ENCODE assay signal across 16 cellular contexts in the genomic region with DNA sequence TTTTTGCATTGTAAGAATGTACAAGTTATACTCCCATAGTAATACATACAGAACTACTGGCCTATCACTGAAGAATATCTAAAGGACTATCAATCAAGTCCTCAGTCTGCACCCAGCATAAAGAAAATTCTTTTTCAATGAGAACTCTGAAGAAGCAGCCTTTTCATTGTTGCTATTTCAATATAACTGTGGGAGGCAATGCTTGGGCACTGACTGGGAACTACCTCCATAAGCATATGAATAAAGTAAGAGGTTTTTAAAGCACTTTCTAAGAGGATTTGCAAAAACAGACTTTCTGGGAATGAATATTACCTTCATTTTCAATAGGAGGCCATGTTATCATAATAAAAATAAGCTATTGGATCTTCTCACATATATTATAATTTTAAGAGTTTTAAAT. TPM values are rescaled to one million over a fixed set of nuclear protein-coding genes. Genes with fewer than 3 reads are reported as not detected.
DNase-seq lines count a peak whose midpoint lies in the region; ATAC-seq, FAIRE-seq and TF ChIP-seq lines count a peak whose summit lies in the region.
"Had no signal": no experiment of that assay in that cellular context is flagged by ENCODE, and none has a peak within 500 bp of the region (broad histone marks: within the 10 kb centered on the region; RNA-seq: fewer than 3 reads in every experiment).

No MANE protein-coding gene starts in this region.

- peaks cover 47% of the 10 kb centered on the region for H3K4me1 Mint-ChIP-seq in GM23338
- peaks cover 0 to 7% (median 6%) of the 10 kb centered on the region in 3 donors for H3K4me1 Mint-ChIP-seq in T-cell

- no peaks in the 10 kb centered on the region for H4K20me1 ChIP-seq in GM23338 (replicated peaks; ENCODE audit: insufficient read depth)
- H4K20me1 ChIP-seq in H1 (replicated peaks in 1 of 2; ENCODE audit: control insufficient read depth in 1 of 2, insufficient read depth in 2 of 2, low read length in 2 of 2): no peaks in the 10 kb centered on the region
- no peaks in the 10 kb centered on the region for H4K20me1 ChIP-seq in SK-N-SH (ENCODE audit: insufficient read depth)

- no peak overlapping the region for H3K9ac ChIP-seq in HUES6 (ENCODE audit: low read length)
- no peak overlapping the region for H3K9ac ChIP-seq in H1 (replicated peaks in 1 of 4; ENCODE audit: extremely low read depth in 1 of 4, low read depth in 3 of 4, low read length in 3 of 4)
- H3K9ac ChIP-seq in iPS-20b (ENCODE audit: low read depth, low read length): no peak overlapping the region
- H3K9ac ChIP-seq in SK-N-SH: no peak overlapping the region

- H3K4me3 Mint-ChIP-seq in GM23338 (no peak overlapping the region), T-cell (no peak overlapping the region)
- H3K4me3 Mint-ChIP-seq: CD14-positive monocyte; CD8-positive, alpha-beta T cell; IgD-negative memory B cell had no signal

- H3K9me3 ChIP-seq in HUES6 (ENCODE audit: control insufficient read depth, insufficient read depth, low read depth, low read length): peaks cover 6% of the 10 kb centered on the region
- peaks cover 0 to 8% of the 10 kb centered on the region in 2 experiments; a peak in 1 of 4 replicates for H3K9me3 ChIP-seq in H1 (ENCODE audit: insufficient read depth in 2 of 2, low read depth in 1 of 2, low read length in 1 of 2)
- H3K9me3 ChIP-seq in iPS-20b (ENCODE audit: insufficient read depth, low read depth, low read length): peaks cover 8% of the 10 kb centered on the region; the same call in 1 of the 2 replicates
- no peaks in the 10 kb centered on the region for H3K9me3 ChIP-seq in SK-N-SH

- no peaks in the 10 kb centered on the region for H3K27me3 ChIP-seq in GM23338 (ENCODE audit: insufficient read depth)
- H3K27me3 ChIP-seq in HUES6 (ENCODE audit: control insufficient read depth, insufficient read depth, low read length): no peaks in the 10 kb centered on the region
- H3K27me3 ChIP-seq in H1 (replicated peaks in 1 of 4; ENCODE audit: control insufficient read depth in 3 of 4, extremely low read depth in 1 of 4, insufficient read depth in 3 of 4, low read length in 3 of 4): no peaks in the 10 kb centered on the region
- no peaks in the 10 kb centered on the region for H3K27me3 ChIP-seq in iPS-20b (ENCODE audit: insufficient read depth, low read length)
- H3K27me3 ChIP-seq in SK-N-SH (ENCODE audit: insufficient read depth): no peaks in the 10 kb centered on the region

- H3F3A ChIP-seq in GM23338 (replicated peaks; ENCODE audit: low read depth): no peaks in the 10 kb centered on the region
- no peaks in the 10 kb centered on the region for H3F3A ChIP-seq in SK-N-SH (replicated peaks; ENCODE audit: insufficient read depth)

- POLR2A ChIA-PET in H1 (lab: Charles Lee; ENCODE audit: partially characterized antibody): interaction anchor here (1.2 to 2.2 kb wide), 2 partner anchors 23 to 79 kb away, joined by 3 to 5 read pairs; no protein-coding TSS in a partner anchor
- POLR2A ChIA-PET in SK-N-SH (lab: Yijun Ruan, JAX): interaction anchor here (0.7 kb wide), 1 partner anchor 1482 kb away, joined by 3 read pairs; no protein-coding TSS in a partner anchor
- POLR2A ChIA-PET in T-cell (lab: Charles Lee): no interaction called here

- FAIRE-seq in H1 (lab: Jason Lieb, UNC): no peak

- no peaks in the 10 kb centered on the region for H3K23me2 ChIP-seq in H1 (ENCODE audit: low read depth, low read length)

- H3K36me3 Mint-ChIP-seq in GM23338 (ENCODE audit: low read depth): peaks cover 30% of the 10 kb centered on the region; the same call in 2 of the 3 replicates
- no peaks in the 10 kb centered on the region for H3K36me3 Mint-ChIP-seq in T-cell
- H3K36me3 Mint-ChIP-seq: CD14-positive monocyte; CD8-positive, alpha-beta T cell; IgD-negative memory B cell had no signal

- TF ChIP-seq CTCF in GM23338 (conservative IDR thresholded peaks at IDR 0.05; ENCODE audit: low read depth in 2 of 2): no peak
- no peak for TF ChIP-seq CTCF in H1 (IDR thresholded peaks at IDR 0.05; ENCODE audit: control extremely low read depth in 1 of 3, insufficient read depth in 1 of 3, low read depth in 1 of 3, low read length in 3 of 3)
- no peak for TF ChIP-seq CTCF in SK-N-SH (IDR thresholded peaks at IDR 0.05)

- H3K18ac ChIP-seq in H1 (ENCODE audit: extremely low read depth, low read length): no peak overlapping the region; the same call in 1 of the 2 replicates

- no peak overlapping the region for H3K56ac ChIP-seq in H1 (replicated peaks; ENCODE audit: insufficient read length, low read depth, low read length)

- peak overlapping the region; percentile 99 for H4K5ac ChIP-seq in H1 (ENCODE audit: insufficient read length, low read depth, low read length)

- TF ChIP-seq POLR2A in H1 (IDR thresholded peaks at IDR 0.05; ENCODE audit: control extremely low read depth in 1 of 2, low read depth in 2 of 2, low read length in 2 of 2): no peak

- DNase-seq in GM23338 (ENCODE audit: low spot score): peak; percentile 68
- no peak for DNase-seq in H1 (ENCODE audit: low read depth in 1 of 2, low spot score in 2 of 2)
- no peak for DNase-seq in central memory CD4-positive, alpha-beta T cell
- no peak for DNase-seq in SK-N-SH
- no peak for DNase-seq in globus pallidus (ENCODE audit: low spot score)
- DNase-seq in T-cell: no peak
- DNase-seq: Calu3; CD8-positive, alpha-beta T cell; DMS 273 treated with DMSO at 0.1 percent for 48 hours had no signal

- H3K79me2 ChIP-seq in GM23338 (replicated peaks; ENCODE audit: insufficient read depth) (no peaks in the 10 kb centered on the region), H1 (ENCODE audit: control insufficient read depth in 1 of 2, insufficient read depth in 2 of 2, low read length in 2 of 2) (no peaks in the 10 kb centered on the region), SK-N-SH (ENCODE audit: insufficient read depth) (no peaks in the 10 kb centered on the region)

- peak overlapping the region; percentile 68 for H3K27ac ChIP-seq in GM23338 (ENCODE audit: low read depth)
- H3K27ac ChIP-seq in HUES6 (ENCODE audit: low read depth, low read length): peak overlapping the region; percentile 79
- H3K27ac ChIP-seq in H1 (ENCODE audit: low read depth, low read length): no peak overlapping the region
- no peak overlapping the region for H3K27ac ChIP-seq in iPS-20b (ENCODE audit: low read length)
- H3K27ac ChIP-seq in SK-N-SH (ENCODE audit: low read depth in 2 of 2, low read length in 1 of 2): no peak overlapping the region
- H3K27ac ChIP-seq: 22Rv1, HL-60 had no signal

- H3K9me2 ChIP-seq in GM23338 (ENCODE audit: insufficient read depth): no peaks in the 10 kb centered on the region
- no peaks in the 10 kb centered on the region for H3K9me2 ChIP-seq in SK-N-SH

- H3K36me3 ChIP-seq in GM23338 (ENCODE audit: insufficient read depth): no peaks in the 10 kb centered on the region
- H3K36me3 ChIP-seq in HUES6 (ENCODE audit: control insufficient read depth, insufficient read depth, low read length): no peaks in the 10 kb centered on the region
- peaks cover 0 to 4% (median 1%) of the 10 kb centered on the region in 4 experiments; a peak in 2 of 8 replicates for H3K36me3 ChIP-seq in H1 (ENCODE audit: control insufficient read depth in 2 of 4, insufficient read depth in 4 of 4, low read length in 3 of 4)
- peaks cover 3% of the 10 kb centered on the region; the same call in 1 of the 2 replicates for H3K36me3 ChIP-seq in iPS-20b (ENCODE audit: insufficient read depth, low read depth, low read length)
- no peaks in the 10 kb centered on the region for H3K36me3 ChIP-seq in SK-N-SH (replicated peaks in 1 of 2; ENCODE audit: control insufficient read depth in 1 of 2, insufficient read depth in 2 of 2, low read length in 1 of 2)

- H3K27ac Mint-ChIP-seq in GM23338 (peak overlapping the region; percentile 71), T-cell (no peak overlapping the region)
- H3K27ac Mint-ChIP-seq: CD14-positive monocyte; CD8-positive, alpha-beta T cell; IgD-negative memory B cell had no signal

- no peak overlapping the region for H2BK20ac ChIP-seq in H1 (ENCODE audit: low read length)

- CTCF ChIA-PET in H1 (lab: Charles Lee; ENCODE audit: partially characterized antibody) (interaction anchor here (0.9 kb wide), 1 partner anchor 14 kb away, joined by 4 read pairs; no protein-coding TSS in a partner anchor), SK-N-SH (lab: Yijun Ruan, JAX) (interaction anchor here (1.0 kb wide), 1 partner anchor 19 kb away, joined by 3 read pairs; no protein-coding TSS in a partner anchor), T-cell (lab: Charles Lee) (no interaction called here)

- H3K4me1 ChIP-seq in GM23338 (ENCODE audit: insufficient read depth) (peaks cover 30% of the 10 kb centered on the region), HUES6 (ENCODE audit: control insufficient read depth, insufficient read depth, low read length) (peaks cover 34% of the 10 kb centered on the region), H1 (replicated peaks in 1 of 4; ENCODE audit: control insufficient read depth in 3 of 4, insufficient read depth in 4 of 4, low read length in 3 of 4) (peaks cover 0 to 17% (median 9%) of the 10 kb centered on the region in 4 experiments; a peak in 5 of 7 replicates), iPS-20b (ENCODE audit: insufficient read depth, low read length) (peaks cover 32% of the 10 kb centered on the region), SK-N-SH (ENCODE audit: control insufficient read depth in 1 of 2, insufficient read depth in 2 of 2, low read depth in 1 of 2, low read length in 1 of 2) (no peaks in the 10 kb centered on the region)

- no peak overlapping the region for H2BK15ac ChIP-seq in H1 (ENCODE audit: low read length)

- no peak overlapping the region for H4K91ac ChIP-seq in H1 (replicated peaks; ENCODE audit: insufficient read length, low read length)

- ATAC-seq in GM23338: peak; percentile 98
- no peak for ATAC-seq in T-cell (replicated peaks in 1 of 4)
- ATAC-seq: CD8-positive, alpha-beta T cell; HCT116 had no signal

- H4K8ac ChIP-seq in H1 (ENCODE audit: extremely low read depth, insufficient read depth, low read length): no peak overlapping the region

- no peak overlapping the region for H3K23ac ChIP-seq in H1 (ENCODE audit: insufficient read length)

- H2AK5ac ChIP-seq in H1 (ENCODE audit: low read depth, low read length): no peak overlapping the region

- H2AFZ ChIP-seq in GM23338 (no peak overlapping the region), H1 (ENCODE audit: low read length) (no peak overlapping the region), SK-N-SH (ENCODE audit: low read depth) (no peak overlapping the region)

- H2BK5ac ChIP-seq in H1 (ENCODE audit: low read depth, low read length): no peak overlapping the region; the same call in 1 of the 2 replicates

- no peaks in the 10 kb centered on the region for H3K79me1 ChIP-seq in H1 (ENCODE audit: low read depth, low read length)

- no peak overlapping the region for H3K4me3 ChIP-seq in GM23338
- no peak overlapping the region for H3K4me3 ChIP-seq in HUES6 (ENCODE audit: low read depth, low read length)
- peak overlapping the region in 1 of 4 experiments; percentile 2; a peak in 1 of 8 replicates for H3K4me3 ChIP-seq in H1 (ENCODE audit: extremely low read depth in 1 of 4, insufficient read depth in 2 of 4, low read depth in 3 of 4, low read length in 4 of 4)
- H3K4me3 ChIP-seq in iPS-20b (ENCODE audit: low read length): peak overlapping the region; percentile 37; the same call in 1 of the 2 replicates
- no peak overlapping the region for H3K4me3 ChIP-seq in SK-N-SH (ENCODE audit: low read depth in 2 of 2, low read length in 1 of 2)

- H2BK12ac ChIP-seq in H1 (ENCODE audit: low read depth, low read length): no peak overlapping the region

- H3K27me3 Mint-ChIP-seq in GM23338 (ENCODE audit: insufficient read depth, low read depth, poor library complexity) (no peaks in the 10 kb centered on the region), T-cell (peaks cover 0 to 3% of the 10 kb centered on the region in 2 donors)
- H3K27me3 Mint-ChIP-seq: IgD-negative memory B cell had no signal

- TF ChIP-seq RAD21 in H1 (IDR thresholded peaks at IDR 0.05 in 1 of 2, conservative IDR thresholded peaks at IDR 0.05 in 1 of 2; ENCODE audit: low read depth in 2 of 2, low read length in 2 of 2) (no peak), SK-N-SH (IDR thresholded peaks at IDR 0.05; ENCODE audit: low read length) (no peak)

- no peak overlapping the region for H3K14ac ChIP-seq in H1 (ENCODE audit: insufficient read length)

- TF ChIP-seq EP300 in H1 (IDR thresholded peaks at IDR 0.05; ENCODE audit: borderline replicate concordance in 1 of 2, low read depth in 2 of 2, low read length in 2 of 2) (no peak), SK-N-SH (IDR thresholded peaks at IDR 0.05; ENCODE audit: borderline replicate concordance in 1 of 2, low read depth in 1 of 2, low read length in 1 of 2) (no peak)

- H2BK120ac ChIP-seq in H1 (replicated peaks; ENCODE audit: low read depth, low read length): no peak overlapping the region

- H3K4me2 ChIP-seq in GM23338: peak overlapping the region; percentile 3
- peak overlapping the region in 1 of 2 experiments; percentile 24; a peak in 1 of 4 replicates for H3K4me2 ChIP-seq in H1 (ENCODE audit: insufficient read depth in 1 of 2, low read depth in 2 of 2, low read length in 2 of 2)
- no peak overlapping the region for H3K4me2 ChIP-seq in SK-N-SH

- H3K4ac ChIP-seq in H1 (replicated peaks; ENCODE audit: insufficient read length, low read depth, low read length): no peak overlapping the region

- peaks cover 20% of the 10 kb centered on the region for H3K9me3 Mint-ChIP-seq in GM23338
- H3K9me3 Mint-ChIP-seq in T-cell: no peaks in the 10 kb centered on the region
- H3K9me3 Mint-ChIP-seq: CD8-positive, alpha-beta T cell had no signal

RNA-seq across cellular contexts. Expression of gene NECTIN3, which starts 24.6 kb away (rescaled TPM):
- 48.2 TPM in 2 replicates for total RNA-seq in GM23338 (2014; rRNA removed; shearing (Covaris generic))
- polyA plus RNA-seq in GM23338 (2016; fragmentation: Nextera tagmentation; extraction: Ambion mirVana): 16.0 and 16.2 TPM in 2 replicates
- total RNA-seq in H1 (2021; fragmentation: NEBNext Ultra II Directional; extraction: Animal tissue kit (Norgen Biotek cat#: 25700)): 50.6 and 52.2 TPM in 2 replicates
- polyA plus RNA-seq in H1 (2011; rRNA removed): 9.4 and 13.6 TPM in 2 replicates
- polyA plus RNA-seq in H1 (2011; cell fraction: cytosol; rRNA removed): 15.6 TPM
- polyA plus RNA-seq in H1 (2011; cell fraction: nucleus; rRNA removed): 13.6 TPM
- polyA plus RNA-seq in H1 (2012, experiment 1 of 2): 19.5 to 30.3 TPM (median 25.6 TPM) in 4 replicates
- polyA plus RNA-seq in H1 (2012, experiment 2 of 2): 2.2 TPM
- polyA plus RNA-seq in H1 (2013, experiment 1 of 2): 36.4 TPM
- polyA plus RNA-seq in H1 (2013, experiment 2 of 2): 39.8 TPM
- polyA minus RNA-seq in H1 (2011; rRNA and poly(A)+ RNA removed): 52.5 and 75.7 TPM in 2 replicates
- polyA minus RNA-seq in H1 (2011; cell fraction: cytosol; rRNA and poly(A)+ RNA removed): 48.6 TPM
- polyA minus RNA-seq in H1 (2011; cell fraction: nucleus; rRNA and poly(A)+ RNA removed): 104 TPM
- polyA plus RNA-seq in SK-N-SH (2012; rRNA removed): 8.9 and 12.7 TPM in 2 replicates
- polyA plus RNA-seq in SK-N-SH (2012; cell fraction: cytosol; rRNA removed): 15.1 and 17.3 TPM in 2 replicates
- polyA plus RNA-seq in SK-N-SH (2012; cell fraction: nucleus; rRNA removed): 4.0 and 8.7 TPM in 2 replicates
- 10 to 100 TPM in 1 of 5 donors, 1 to 10 TPM in 4; 6.7 to 11.3 (median 8.4) TPM for total RNA-seq in T-cell
- polyA plus RNA-seq: CD14-positive monocyte had no signal

Comparison
In these comparisons a context has a peak if more than half of its experiments do, and no peak if none do; other contexts are left out.
1. H3K27ac ChIP-seq: peak in GM23338 (single experiment) and HUES6 (single experiment); none in H1 (single experiment), iPS-20b (single experiment) and SK-N-SH (0 of 2).
2. CTCF ChIA-PET loops: an anchor here in H1 (0.9 kb wide) and SK-N-SH (1.0 kb wide); none called in T-cell.
3. POLR2A ChIA-PET loops: an anchor here in H1 (1.2 to 2.2 kb wide) and SK-N-SH (0.7 kb wide); none called in T-cell.